Comparison of ENCODE assay signal across 12 cellular contexts in genomic region chr3:29072626-29073025, GRCh38.
DNase-seq lines count a peak whose midpoint lies in the region; ATAC-seq and TF ChIP-seq lines count a peak whose summit lies in the region.
"Had no signal": no experiment of that assay in that cellular context is flagged by ENCODE, and none has a peak within 500 bp of the region (broad histone marks: within the 10 kb centered on the region; RNA-seq: fewer than 3 reads in every experiment).

No MANE protein-coding gene starts in this region.

- DNase-seq in LHCN-M2 (ENCODE audit: low read depth) (peak; percentile 71), brain pericyte (ENCODE audit: low read depth, low spot score) (peak; percentile 48), inferior parietal cortex (ENCODE audit: extremely low spot score) (peak; percentile 15), stromal cell of bone marrow (ENCODE audit: low read depth) (peak; percentile 90), GM20000 (ENCODE audit: low spot score) (no peak), cerebellar cortex (ENCODE audit: low spot score) (no peak)
- DNase-seq: DMS 273 treated with DMSO at 0.1 percent for 48 hours, NCI-H524, Peyer's patch, Right ventricle myocardium superior, SK-N-SH had no signal

- ATAC-seq in GM21515 (IDR thresholded peaks at IDR 0.05; ENCODE audit: unreplicated experiment) = no peak

- TF ChIP-seq CTCF in GM20000 (IDR thresholded peaks at IDR 0.05; ENCODE audit: extremely low read depth, missing control alignments) = no peak

Comparison
In these comparisons a context has a peak if more than half of its experiments do, and no peak if none do; other contexts are left out.
1. DNase-seq: peak in LHCN-M2 (single experiment), brain pericyte (single experiment), inferior parietal cortex (single experiment) and stromal cell of bone marrow (single experiment); none in GM20000 (single experiment) and cerebellar cortex (single experiment).